Comparison of ENCODE assay signal across 11 cellular contexts in genomic region chr2:240626531-240627300, GRCh38. TPM values are rescaled to one million over a fixed set of nuclear protein-coding genes. Genes with fewer than 3 reads are reported as not detected.
DNase-seq lines count a peak whose midpoint lies in the region; ATAC-seq, FAIRE-seq and TF ChIP-seq lines count a peak whose summit lies in the region.
"Had no signal": no experiment of that assay in that cellular context is flagged by ENCODE, and none has a peak within 500 bp of the region (broad histone marks: within the 10 kb centered on the region; RNA-seq: fewer than 3 reads in every experiment).

No MANE protein-coding gene starts in this region.

- H3K27ac ChIP-seq in SJCRH30 (no peak overlapping the region), GM12878 (ENCODE audit: control insufficient read depth, insufficient read depth) (no peak overlapping the region), osteoblast (ENCODE audit: low read depth, low read length) (no peak overlapping the region)

- POLR2A ChIA-PET in GM12878 (lab: Charles Lee): interaction anchor here (0.6 to 0.9 kb wide), 3 partner anchors 41 to 180 kb away, joined by 3 read pairs; partner anchors contain the start of gene CAPN10

- H4K20me1 ChIP-seq in GM12878 (ENCODE audit: control insufficient read depth, insufficient read depth) (no peaks in the 10 kb centered on the region), osteoblast (ENCODE audit: insufficient read depth, low read length) (no peaks in the 10 kb centered on the region)

- no peak for TF ChIP-seq POLR2A in GM12878 (IDR thresholded peaks at IDR 0.05; ENCODE audit: low read depth, low read length)

- RAD21 ChIA-PET in GM12878 (lab: Charles Lee; ENCODE audit: unreplicated experiment): no interaction called here

- BruUV-seq in GM12878 (replicated peaks; lab: Mats Ljungman, UMichigan): no TSS peak

- no peak for TF ChIP-seq EP300 in GM12878 (IDR thresholded peaks at IDR 0.05; ENCODE audit: borderline replicate concordance in 1 of 2, control insufficient read depth in 1 of 2, low read depth in 2 of 2, low read length in 2 of 2)

- no peaks in the 10 kb centered on the region for H3K36me3 ChIP-seq in SJCRH30
- no peaks in the 10 kb centered on the region for H3K36me3 ChIP-seq in GM12878 (ENCODE audit: control insufficient read depth in 2 of 2, insufficient read depth in 2 of 2, low read length in 1 of 2)
- no peaks in the 10 kb centered on the region for H3K36me3 ChIP-seq in osteoblast (ENCODE audit: insufficient read depth, low read length)

- H3K79me2 ChIP-seq in GM12878 (ENCODE audit: control insufficient read depth, insufficient read depth, low read length): no peaks in the 10 kb centered on the region
- H3K79me2 ChIP-seq in osteoblast (ENCODE audit: insufficient read depth, low read length): no peaks in the 10 kb centered on the region

- intact Hi-C loops in GM12878 (cut with micrococcal nuclease; ENCODE audit: unreplicated experiment): no loop called here

- H3K27me3 ChIP-seq in SJCRH30 (peaks cover 12% of the 10 kb centered on the region; the same call in 1 of the 2 replicates), GM12878 (replicated peaks in 1 of 2; ENCODE audit: control insufficient read depth in 2 of 2, insufficient read depth in 2 of 2, low read length in 1 of 2) (no peaks in the 10 kb centered on the region), osteoblast (ENCODE audit: insufficient read depth, low read length) (no peaks in the 10 kb centered on the region)

- H3K9ac ChIP-seq in GM12878 (ENCODE audit: control insufficient read depth, insufficient read depth, low read length): no peak overlapping the region; the same call in 1 of the 2 replicates

- ATAC-seq in GM12878: peak; percentile 25
- ATAC-seq in HG02759 (IDR thresholded peaks at IDR 0.05; ENCODE audit: unreplicated experiment): no peak

- no peak overlapping the region for H3K4me3 ChIP-seq in GM12865 (ENCODE audit: low read depth, low read length)
- no peak overlapping the region for H3K4me3 ChIP-seq in SJCRH30
- H3K4me3 ChIP-seq in GM12878: no peak overlapping the region
- no peak overlapping the region for H3K4me3 ChIP-seq in osteoblast (ENCODE audit: insufficient read depth, low read length)

- peak; percentile 52 for DNase-seq in GM12865 (ENCODE audit: low read depth)
- peak; percentile 26 to 49 for DNase-seq in SJCRH30
- no peak for DNase-seq in GM12878 (ENCODE audit: low read depth, low spot score)
- DNase-seq in osteoblast (ENCODE audit: insufficient read length, low spot score, missing footprints): peak; percentile 77
- DNase-seq in kidney glomerular epithelial cell (lab: John Stamatoyannopoulos, UW): no peak
- DNase-seq in NCI-H128 (lab: John Stamatoyannopoulos, UW; ENCODE audit: unreplicated experiment): no peak
- DNase-seq in NCI-H345 (lab: John Stamatoyannopoulos, UW): no peak
- DNase-seq: HCEC 1CT, T-helper 9 cell had no signal

- in situ Hi-C loops in GM12878 (cut with MboI): no loop called here

- H2AFZ ChIP-seq in GM12878 (ENCODE audit: control insufficient read depth, low read depth, low read length): no peak overlapping the region; the same call in 1 of the 2 replicates
- H2AFZ ChIP-seq in osteoblast (ENCODE audit: low read length): no peak overlapping the region

- TF ChIP-seq RAD21 in GM12878 (IDR thresholded peaks at IDR 0.05; ENCODE audit: insufficient read depth, low read depth, low read length): no peak

- TF ChIP-seq CTCF in GM12865 (IDR thresholded peaks at IDR 0.05; ENCODE audit: insufficient read depth, low read depth, low read length, missing control alignments) (no peak), GM12878 (IDR thresholded peaks at IDR 0.05 in 2 of 3, conservative IDR thresholded peaks at IDR 0.05 in 1 of 3; ENCODE audit: control insufficient read depth in 2 of 3, extremely low read depth in 1 of 3, insufficient read depth in 1 of 3, low read depth in 3 of 3, low read length in 3 of 3) (no peak), osteoblast (IDR thresholded peaks at IDR 0.05; ENCODE audit: extremely low read depth, low read depth, low read length) (no peak)

- H3K4me2 ChIP-seq in GM12878 (ENCODE audit: control insufficient read depth, insufficient read depth) (peak overlapping the region; percentile 35; the same call in 1 of the 2 replicates), osteoblast (ENCODE audit: insufficient read depth, low read length) (no peak overlapping the region)

- SMC1A ChIA-PET in GM12878 (lab: Charles Lee; ENCODE audit: uncharacterized antibody, unreplicated experiment): no interaction called here

- H3K9me3 ChIP-seq in SJCRH30 (replicated peaks): no peaks in the 10 kb centered on the region
- no peaks in the 10 kb centered on the region; the same call in 2 of the 3 replicates for H3K9me3 ChIP-seq in GM12878 (replicated peaks; ENCODE audit: control insufficient read depth, insufficient read depth, low read length)
- no peaks in the 10 kb centered on the region for H3K9me3 ChIP-seq in osteoblast (ENCODE audit: low read depth, low read length)

- 43% methylated on average over 21 of the region's 21 CpGs for WGBS in GM12878 (ENCODE audit: insufficient coverage, insufficient replicate concordance, low lambda C conversion rate, missing lambda C conversion rate)

- FAIRE-seq in GM12878 (lab: Jason Lieb, UNC): peak; percentile 56

- CTCF ChIA-PET in GM12878 (lab: Yijun Ruan, JAX): interaction anchor here (1.3 kb wide), 1 partner anchor 40 kb away, joined by 3 read pairs; the partner anchor contains the start of gene CAPN10

- H3K4me1 ChIP-seq in SJCRH30 (no peaks in the 10 kb centered on the region), GM12878 (ENCODE audit: control insufficient read depth, insufficient read depth, low read length) (peaks cover 30% of the 10 kb centered on the region), osteoblast (ENCODE audit: insufficient read depth, low read length) (peaks cover 5% of the 10 kb centered on the region)

RNA-seq across cellular contexts. Expression of gene GPR35, which starts 1.4 kb away (rescaled TPM):
- total RNA-seq in SJCRH30 (2014; rRNA removed; shearing (Covaris generic)): 0.04 and 0.30 TPM in 2 replicates
- 8.6 and 8.8 TPM in 2 replicates for total RNA-seq in GM12878 (2013; cell fraction: nucleolus; rRNA removed)
- total RNA-seq in GM12878 (2014; rRNA removed) (0.76 and 1.6 TPM in 2 replicates), GM12878 (2014; rRNA removed; fragmentation: Illumina TruSeq; extraction: Trizol) (0.14 TPM in 1 of 2 replicates, not detected in the other), GM12878 (2021) (0.56 and 1.1 TPM in 2 replicates), osteoblast (1.1 and 1.5 TPM in 2 replicates)
- 0.62 TPM for polyA plus RNA-seq in GM12878 (2011; ENCODE audit: low read depth)
- polyA plus RNA-seq in GM12878 (2011; rRNA removed) (0.43 and 0.75 TPM in 2 replicates), GM12878 (2014; fragmentation: Illumina TruSeq; extraction: Trizol) (0.18 TPM in 1 of 2 replicates, not detected in the other), GM12878 (2014; fragmentation: Nextera tagmentation; extraction: Ambion mirVana) (not detected), GM12878 (2014; rRNA removed) (0.74 and 1.3 TPM in 2 replicates), GM12878 (2016; fragmentation: Nextera tagmentation; extraction: Ambion mirVana) (under 1 TPM; 0.14 to 0.32 TPM)
- polyA plus RNA-seq in GM12878 (2011; cell fraction: cytosol; rRNA removed): 2.9 and 3.1 TPM in 2 replicates
- polyA plus RNA-seq in GM12878 (2011; cell fraction: nucleus; rRNA removed): 4.4 TPM in 2 replicates
- 1.8 and 2.4 TPM in 2 replicates for polyA plus RNA-seq in GM12878 (2012)
- 2.0 and 3.3 TPM in 2 replicates for polyA minus RNA-seq in GM12878 (2011; rRNA and poly(A)+ RNA removed)
- polyA minus RNA-seq in GM12878 (2011; cell fraction: cytosol; rRNA and poly(A)+ RNA removed): 1.7 TPM in 1 of 2 replicates, not detected in the other
- 0.97 and 1.1 TPM in 2 replicates for polyA minus RNA-seq in GM12878 (2011; cell fraction: nucleus; rRNA and poly(A)+ RNA removed)

RNA-seq across cellular contexts. Expression of gene CAPN10, which starts 40.2 kb away (rescaled TPM):
- 23.1 and 27.4 TPM in 2 replicates for total RNA-seq in SJCRH30 (2014; rRNA removed; shearing (Covaris generic))
- total RNA-seq in GM12878 (2013; cell fraction: nucleolus; rRNA removed): 79.8 and 82.5 TPM in 2 replicates
- total RNA-seq in GM12878 (2014; rRNA removed) (26.6 and 32.9 TPM in 2 replicates), GM12878 (2014; rRNA removed; fragmentation: Illumina TruSeq; extraction: Trizol) (8.4 and 12.4 TPM in 2 replicates), GM12878 (2021) (31.5 and 40.6 TPM in 2 replicates), osteoblast (21.0 and 22.1 TPM in 2 replicates)
- polyA plus RNA-seq in GM12878 (2011; ENCODE audit: low read depth): 4.5 TPM
- polyA plus RNA-seq in GM12878 (2011; rRNA removed) (6.0 and 10.3 TPM in 2 replicates), GM12878 (2014; fragmentation: Illumina TruSeq; extraction: Trizol) (2.4 and 7.3 TPM in 2 replicates), GM12878 (2014; fragmentation: Nextera tagmentation; extraction: Ambion mirVana) (1 to 10 TPM in 1 of 2 experiments, under 1 TPM in 1; 0.37 to 1.6 TPM), GM12878 (2014; rRNA removed) (38.2 and 46.0 TPM in 2 replicates), GM12878 (2016; fragmentation: Nextera tagmentation; extraction: Ambion mirVana) (10 to 100 TPM; 22.6 to 27.1 TPM)
- polyA plus RNA-seq in GM12878 (2011; cell fraction: cytosol; rRNA removed): 9.9 and 23.2 TPM in 2 replicates
- polyA plus RNA-seq in GM12878 (2011; cell fraction: nucleus; rRNA removed): 159 and 187 TPM in 2 replicates
- polyA plus RNA-seq in GM12878 (2012): 19.0 and 21.0 TPM in 2 replicates
- 7.5 and 13.8 TPM in 2 replicates for polyA minus RNA-seq in GM12878 (2011; rRNA and poly(A)+ RNA removed)
- 7.4 and 9.0 TPM in 2 replicates for polyA minus RNA-seq in GM12878 (2011; cell fraction: cytosol; rRNA and poly(A)+ RNA removed)
- polyA minus RNA-seq in GM12878 (2011; cell fraction: nucleus; rRNA and poly(A)+ RNA removed): 31.7 and 59.3 TPM in 2 replicates

RNA-seq across cellular contexts. Expression of gene AQP12B, which starts 56.0 kb away (rescaled TPM):
- total RNA-seq in SJCRH30 (2014; rRNA removed; shearing (Covaris generic)): not detected in 2 replicates
- total RNA-seq in GM12878 (2013; cell fraction: nucleolus; rRNA removed): not detected in 2 replicates
- total RNA-seq in GM12878 (2014; rRNA removed): not detected in 2 replicates
- not detected in 2 replicates for total RNA-seq in GM12878 (2014; rRNA removed; fragmentation: Illumina TruSeq; extraction: Trizol)
- not detected in 2 replicates for total RNA-seq in GM12878 (2021)
- not detected for polyA plus RNA-seq in GM12878 (2011; ENCODE audit: low read depth)
- polyA plus RNA-seq in GM12878 (2011; rRNA removed): not detected in 2 replicates
- not detected in 2 replicates for polyA plus RNA-seq in GM12878 (2011; cell fraction: cytosol; rRNA removed)
- not detected in 2 replicates for polyA plus RNA-seq in GM12878 (2011; cell fraction: nucleus; rRNA removed)
- not detected in 2 replicates for polyA plus RNA-seq in GM12878 (2012)
- not detected in 2 replicates for polyA plus RNA-seq in GM12878 (2014; fragmentation: Illumina TruSeq; extraction: Trizol)
- polyA plus RNA-seq in GM12878 (2014; fragmentation: Nextera tagmentation; extraction: Ambion mirVana): not detected
- not detected in 2 replicates for polyA plus RNA-seq in GM12878 (2014; rRNA removed)
- not detected for polyA plus RNA-seq in GM12878 (2016; fragmentation: Nextera tagmentation; extraction: Ambion mirVana)
- not detected in 2 replicates for polyA minus RNA-seq in GM12878 (2011; rRNA and poly(A)+ RNA removed)
- not detected in 2 replicates for polyA minus RNA-seq in GM12878 (2011; cell fraction: cytosol; rRNA and poly(A)+ RNA removed)
- polyA minus RNA-seq in GM12878 (2011; cell fraction: nucleus; rRNA and poly(A)+ RNA removed): not detected in 2 replicates
- not detected in 2 replicates for total RNA-seq in osteoblast
- total RNA-seq: dermis microvascular lymphatic vessel endothelial cell had no signal

RNA-seq across cellular contexts. Expression of gene RNPEPL1, which starts 58.4 kb away (rescaled TPM):
- total RNA-seq in SJCRH30 (2014; rRNA removed; shearing (Covaris generic)): 6.0 and 8.4 TPM in 2 replicates
- 20.1 and 20.4 TPM in 2 replicates for total RNA-seq in GM12878 (2013; cell fraction: nucleolus; rRNA removed)
- total RNA-seq in GM12878 (2014; rRNA removed) (18.1 and 21.6 TPM in 2 replicates), GM12878 (2014; rRNA removed; fragmentation: Illumina TruSeq; extraction: Trizol) (5.4 and 6.2 TPM in 2 replicates), GM12878 (2021) (49.5 and 53.5 TPM in 2 replicates), osteoblast (13.0 and 14.7 TPM in 2 replicates)
- polyA plus RNA-seq in GM12878 (2011; ENCODE audit: low read depth): 13.5 TPM
- polyA plus RNA-seq in GM12878 (2011; rRNA removed) (2.2 and 5.4 TPM in 2 replicates), GM12878 (2014; fragmentation: Illumina TruSeq; extraction: Trizol) (1.1 and 6.7 TPM in 2 replicates), GM12878 (2014; fragmentation: Nextera tagmentation; extraction: Ambion mirVana) (1 to 10 TPM in 1 of 2 experiments, under 1 TPM in 1; 0.24 to 1.2 TPM), GM12878 (2014; rRNA removed) (32.0 and 42.9 TPM in 2 replicates), GM12878 (2016; fragmentation: Nextera tagmentation; extraction: Ambion mirVana) (1 to 10 TPM; 6.9 to 9.6 TPM)
- polyA plus RNA-seq in GM12878 (2011; cell fraction: cytosol; rRNA removed): 16.9 and 21.7 TPM in 2 replicates
- 81.1 and 82.2 TPM in 2 replicates for polyA plus RNA-seq in GM12878 (2011; cell fraction: nucleus; rRNA removed)
- 34.1 and 38.3 TPM in 2 replicates for polyA plus RNA-seq in GM12878 (2012)
- polyA minus RNA-seq in GM12878 (2011; rRNA and poly(A)+ RNA removed): 8.1 and 20.4 TPM in 2 replicates
- 23.8 and 30.4 TPM in 2 replicates for polyA minus RNA-seq in GM12878 (2011; cell fraction: cytosol; rRNA and poly(A)+ RNA removed)
- 12.5 and 29.9 TPM in 2 replicates for polyA minus RNA-seq in GM12878 (2011; cell fraction: nucleus; rRNA and poly(A)+ RNA removed)

Comparison
In these comparisons a context has a peak if more than half of its experiments do, and no peak if none do; other contexts are left out.
1. DNase-seq: peak in GM12865 (single experiment), SJCRH30 (2 of 2) and osteoblast (single experiment); none in GM12878 (single experiment), kidney glomerular epithelial cell (single experiment), NCI-H128 (single experiment) and NCI-H345 (single experiment).